1 cellular context compared by ENCODE assay signal in genomic region chr11:118918128-118918685, GRCh38.
TF ChIP-seq lines count a peak whose summit lies in the region.

No MANE protein-coding gene starts in this region.

TF ChIP-seq in K562, 482 proteins besides CTCF, POLR2A, EP300 and RAD21 (continued from another document):
- 0 out of 2 replicates have a peak, but pooled peaks have one; percentile 54 for TF ChIP-seq POLR2G (IDR thresholded peaks at IDR 0.05; ENCODE audit: low read depth, low read length)
- no peak for TF ChIP-seq ATF3 (IDR thresholded peaks at IDR 0.05)
- TF ChIP-seq ATF3 (CRISPR knock-in tag; conservative IDR thresholded peaks at IDR 0.05): no peak
- TF ChIP-seq TARDBP (IDR thresholded peaks at IDR 0.05): no peak
- peak; percentile 88; the same call in 1 of the 2 replicates for TF ChIP-seq OTX1 (CRISPR knock-in tag; IDR thresholded peaks at IDR 0.05)
- no peak for TF ChIP-seq MED1 (CRISPR knock-in tag; IDR thresholded peaks at IDR 0.05; ENCODE audit: borderline replicate concordance)
- no peak for TF ChIP-seq BRF2 (IDR thresholded peaks at IDR 0.05; ENCODE audit: borderline replicate concordance, insufficient read depth, insufficient read length)
- TF ChIP-seq ZNF586 (CRISPR knock-in tag; conservative IDR thresholded peaks at IDR 0.05): no peak
- no peak for TF ChIP-seq MBD2 (IDR thresholded peaks at IDR 0.05; ENCODE audit: borderline replicate concordance, low read depth)
- TF ChIP-seq ZNF274 (IDR thresholded peaks at IDR 0.05; ENCODE audit: borderline replicate concordance, low read depth, low read length): no peak
- no peak for TF ChIP-seq HNRNPLL (IDR thresholded peaks at IDR 0.05; ENCODE audit: low read depth, low read length, poor library complexity, severe bottlenecking)
- TF ChIP-seq ARID2 (IDR thresholded peaks at IDR 0.05): no peak
- peak; percentile 54; the same call in 1 of the 2 replicates for TF ChIP-seq NR2C1 (IDR thresholded peaks at IDR 0.05)
- no peak for TF ChIP-seq NR2C1 (tag; IDR thresholded peaks at IDR 0.05)
- TF ChIP-seq RBM22 (IDR thresholded peaks at IDR 0.05; ENCODE audit: low read depth, low read length, poor library complexity, severe bottlenecking): no peak
- no peak for TF ChIP-seq YY1 (IDR thresholded peaks at IDR 0.05; ENCODE audit: borderline replicate concordance in 1 of 3, control insufficient read depth in 1 of 3, extremely low read depth in 1 of 3, insufficient read depth in 3 of 3, insufficient read length in 1 of 3, insufficient replicate concordance in 2 of 3, low read depth in 1 of 3, low read length in 2 of 3)
- no peak for TF ChIP-seq ZNF175 (CRISPR knock-in tag; IDR thresholded peaks at IDR 0.05; ENCODE audit: low read depth)
- TF ChIP-seq HMGN3 (IDR thresholded peaks at IDR 0.05; ENCODE audit: borderline replicate concordance, extremely low read depth, insufficient read length, low read depth, low read length): no peak
- TF ChIP-seq ZBTB12 (CRISPR knock-in tag; IDR thresholded peaks at IDR 0.05): no peak
- no peak for TF ChIP-seq ZNF764 (CRISPR knock-in tag; IDR thresholded peaks at IDR 0.05; ENCODE audit: low read depth)
- TF ChIP-seq MTA2 (IDR thresholded peaks at IDR 0.05; ENCODE audit: low read depth): no peak
- TF ChIP-seq XRCC4 (IDR thresholded peaks at IDR 0.05; ENCODE audit: extremely low read depth, insufficient read depth, insufficient read length): no peak
- TF ChIP-seq ZNF830 (CRISPR knock-in tag; IDR thresholded peaks at IDR 0.05): no peak
- TF ChIP-seq RCOR1 (IDR thresholded peaks at IDR 0.05; ENCODE audit: borderline replicate concordance in 1 of 2, low read depth in 2 of 2, low read length in 2 of 2): peak in 1 of 2 experiments; percentile 47; a peak in 1 of 4 replicates
- no peak for TF ChIP-seq FOSL1 (tag; conservative IDR thresholded peaks at IDR 0.05)
- 0 out of 2 replicates have a peak, but pooled peaks have one; percentile 9 for TF ChIP-seq CREM (IDR thresholded peaks at IDR 0.05; ENCODE audit: low read depth)
- no peak for TF ChIP-seq ZNF780A (CRISPR knock-in tag; IDR thresholded peaks at IDR 0.05)
- TF ChIP-seq NR1H2 (CRISPR knock-in tag; IDR thresholded peaks at IDR 0.05): no peak
- no peak for TF ChIP-seq CREBBP (IDR thresholded peaks at IDR 0.05; ENCODE audit: low read depth, low read length)
- peak; percentile 41; the same call in 1 of the 2 replicates for TF ChIP-seq CTBP1 (IDR thresholded peaks at IDR 0.05; ENCODE audit: borderline replicate concordance)
- 0 out of 2 replicates have a peak, but pooled peaks have one; percentile 46 for TF ChIP-seq FOXP4 (CRISPR knock-in tag; IDR thresholded peaks at IDR 0.05; ENCODE audit: borderline replicate concordance)
- TF ChIP-seq MTA1 (IDR thresholded peaks at IDR 0.05; ENCODE audit: borderline replicate concordance): 0 out of 2 replicates have a peak, but pooled peaks have one; percentile 15
- no peak for TF ChIP-seq MTA3 (IDR thresholded peaks at IDR 0.05; ENCODE audit: borderline replicate concordance)
- TF ChIP-seq CBX2 (IDR thresholded peaks at IDR 0.05; ENCODE audit: insufficient read depth, low read length, poor library complexity, severe bottlenecking): no peak
- TF ChIP-seq EP400 (IDR thresholded peaks at IDR 0.05): peak; percentile 40; the same call in 1 of the 2 replicates
- no peak for TF ChIP-seq NELFE (IDR thresholded peaks at IDR 0.05; ENCODE audit: insufficient read depth, insufficient read length)
- no peak for TF ChIP-seq ZBTB11 (CRISPR knock-in tag; IDR thresholded peaks at IDR 0.05)
- TF ChIP-seq ETV1 (tag; conservative IDR thresholded peaks at IDR 0.05; ENCODE audit: low read depth): 0 out of 2 replicates have a peak, but pooled peaks have one; percentile 28
- TF ChIP-seq RFX1 (IDR thresholded peaks at IDR 0.05): no peak
- TF ChIP-seq KHSRP (IDR thresholded peaks at IDR 0.05): no peak
- no peak for TF ChIP-seq U2AF1 (optimal IDR thresholded peaks at IDR 0.05; ENCODE audit: low read depth, low read length)
TF ChIP-seq in K562: peak in this region for 36.
